Comparison of ENCODE assay signal across 23 cellular contexts in the genomic region with DNA sequence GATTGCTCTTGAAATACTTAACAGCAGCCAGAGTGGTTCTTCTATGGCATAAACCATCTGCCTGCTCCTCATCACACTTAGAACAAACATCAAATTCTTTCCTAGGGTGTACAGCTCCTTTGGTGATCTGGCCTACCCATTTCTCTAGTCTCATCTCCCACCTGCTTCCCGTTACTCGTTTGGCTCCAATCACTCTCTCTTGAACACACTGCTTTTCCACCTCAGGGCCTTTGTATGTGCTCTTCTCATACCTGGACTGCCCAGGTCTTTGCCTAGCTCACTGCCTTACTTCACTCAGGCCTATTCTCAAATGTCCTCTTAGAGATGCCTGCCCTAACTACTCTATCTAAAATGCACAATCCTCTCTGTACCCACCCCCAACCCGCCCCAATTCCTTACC.
"Had no signal": no experiment of that assay in that cellular context is flagged by ENCODE, and none has a peak within 500 bp of the region (broad histone marks: within the 10 kb centered on the region; RNA-seq: fewer than 3 reads in every experiment).

No MANE protein-coding gene starts in this region.

- H3K4me3 ChIP-seq: colonic mucosa, lung, prostate gland, right lobe of liver, spleen, thoracic aorta had no signal

- ATAC-seq: foreskin keratinocyte; left ventricle myocardium superior; stimulated activated naive CD8-positive, alpha-beta T cell treated with anti-CD3 and anti-CD28 coated beads, Interleukin-15, amount 100 ng/mL, for 72 hours had no signal

- H3K27ac Mint-ChIP-seq: immature natural killer cell; stimulated activated naive CD8-positive, alpha-beta T cell treated with anti-CD3 and anti-CD28 coated beads, Interleukin-15, amount 100 ng/mL, for 72 hours had no signal

- H3K4me3 Mint-ChIP-seq: immature natural killer cell; nephron; stimulated activated naive CD8-positive, alpha-beta T cell treated with anti-CD3 and anti-CD28 coated beads, Interleukin-15, amount 100 ng/mL, for 72 hours had no signal

- H3K27me3 Mint-ChIP-seq: naive B cell; stimulated activated naive B cell treated with anti-CD40 and anti-IgM and Interleukin-4, amounts not matched to agents 10 μg/mL and 1 μg/mL and 100 μg/mL, for 72 hours; stimulated activated naive CD8-positive, alpha-beta T cell treated with anti-CD3 and anti-CD28 coated beads, Interleukin-15, amount 100 ng/mL, for 72 hours had no signal

- H3K4me1 ChIP-seq: colonic mucosa, foreskin keratinocyte, parathyroid adenoma, prostate gland had no signal

- H3K27me3 ChIP-seq: colonic mucosa, foreskin keratinocyte, right lobe of liver, spleen had no signal

- DNase-seq: colonic mucosa; erythroblast; foreskin keratinocyte; immature natural killer cell; left cardiac atrium; left ventricle myocardium superior; mesenchymal stem cell; midbrain; naive B cell; right lobe of liver; spleen; stimulated activated CD4-positive, alpha-beta T cell treated with anti-CD3 and anti-CD28 coated beads, Interleukin-15, amount 100 ng/mL, for 24 hours; stimulated activated CD4-positive, alpha-beta T cell treated with anti-CD3 and anti-CD28 coated beads, Interleukin-1b, Interleukin-23, amount 100 ng/mL, for 48 hours; stimulated activated CD4-positive, alpha-beta T cell treated with anti-CD3 and anti-CD28 coated beads, Interleukin-4, amount 100 ng/mL, for 24 hours; stimulated activated naive B cell treated with anti-CD40 and anti-IgM and Interleukin-4, amounts not matched to agents 10 μg/mL and 1 μg/mL and 100 μg/mL, for 72 hours; stimulated activated naive CD8-positive, alpha-beta T cell treated with anti-CD3 and anti-CD28 coated beads, Interleukin-15, amount 100 ng/mL, for 72 hours; substantia nigra; trophoblast cell had no signal

- H3K9me3 ChIP-seq: colonic mucosa, prostate gland, right lobe of liver, spleen, thoracic aorta had no signal

- H3K4me1 Mint-ChIP-seq: nephron; stimulated activated naive CD8-positive, alpha-beta T cell treated with anti-CD3 and anti-CD28 coated beads, Interleukin-15, amount 100 ng/mL, for 72 hours had no signal

- H3K9ac ChIP-seq: parathyroid adenoma had no signal

- H2AFZ ChIP-seq: parathyroid adenoma had no signal

- H3K27ac ChIP-seq: colonic mucosa, foreskin keratinocyte, parathyroid adenoma, prostate gland, thoracic aorta had no signal

- H3K36me3 ChIP-seq: colonic mucosa, prostate gland, right lobe of liver had no signal

- H3K9me3 Mint-ChIP-seq: immature natural killer cell; naive B cell; nephron; stimulated activated naive CD8-positive, alpha-beta T cell treated with anti-CD3 and anti-CD28 coated beads, Interleukin-15, amount 100 ng/mL, for 72 hours had no signal
